ENCODE assay signal across 2 cellular contexts in the genomic region with DNA sequence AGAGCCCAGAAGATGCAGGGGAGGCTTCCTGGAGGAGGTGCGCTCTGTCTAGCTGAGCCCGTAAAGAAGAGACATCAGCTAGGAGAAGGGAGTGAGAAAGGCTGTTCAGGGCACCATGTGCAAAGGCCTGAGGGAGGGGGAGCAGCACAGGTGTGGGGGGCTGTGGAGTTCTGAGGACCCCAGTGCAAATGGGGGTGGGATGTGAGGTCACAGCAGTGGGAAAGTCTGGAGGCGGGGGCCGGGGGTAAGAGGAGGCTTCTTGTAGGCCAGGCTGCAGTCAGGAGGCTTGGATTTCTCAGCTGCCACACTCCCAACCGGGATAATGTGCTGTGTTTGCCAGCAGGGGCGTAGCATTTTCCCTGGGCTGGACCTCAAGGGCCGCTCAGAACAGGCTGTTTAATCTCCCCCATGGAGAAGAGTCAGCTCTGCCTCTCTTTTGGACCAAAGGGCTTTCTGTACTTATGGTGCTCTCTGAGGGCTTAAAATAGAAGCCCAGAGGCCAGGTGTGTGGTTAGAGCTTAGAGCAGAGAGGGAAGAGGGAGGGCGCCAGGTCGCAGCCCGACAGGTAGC.
TF ChIP-seq lines count a peak whose summit lies in the region.

No MANE protein-coding gene starts in this region.

TF ChIP-seq in SK-N-SH, 30 proteins besides CTCF, POLR2A, EP300 and RAD21 (continued from another document):
- TF ChIP-seq, protein P1, sequence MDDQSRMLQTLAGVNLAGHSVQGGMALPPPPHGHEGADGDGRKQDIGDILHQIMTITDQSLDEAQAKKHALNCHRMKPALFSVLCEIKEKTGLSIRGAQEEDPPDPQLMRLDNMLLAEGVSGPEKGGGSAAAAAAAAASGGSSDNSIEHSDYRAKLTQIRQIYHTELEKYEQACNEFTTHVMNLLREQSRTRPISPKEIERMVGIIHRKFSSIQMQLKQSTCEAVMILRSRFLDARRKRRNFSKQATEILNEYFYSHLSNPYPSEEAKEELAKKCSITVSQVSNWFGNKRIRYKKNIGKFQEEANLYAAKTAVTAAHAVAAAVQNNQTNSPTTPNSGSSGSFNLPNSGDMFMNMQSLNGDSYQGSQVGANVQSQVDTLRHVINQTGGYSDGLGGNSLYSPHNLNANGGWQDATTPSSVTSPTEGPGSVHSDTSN (IDR thresholded peaks at IDR 0.05): no peak
- no peak for TF ChIP-seq POLR2AphosphoS5 (IDR thresholded peaks at IDR 0.05; ENCODE audit: low read depth, low read length)
- no peak for TF ChIP-seq NFIC (IDR thresholded peaks at IDR 0.05; ENCODE audit: borderline replicate concordance)
- no peak for TF ChIP-seq TAF1 (IDR thresholded peaks at IDR 0.05; ENCODE audit: borderline replicate concordance, low read depth, low read length)
- TF ChIP-seq RFX5 (IDR thresholded peaks at IDR 0.05; ENCODE audit: low read length): no peak
- TF ChIP-seq EZH2phosphoT487 (IDR thresholded peaks at IDR 0.05; ENCODE audit: borderline replicate concordance, low read depth): no peak
- TF ChIP-seq FOXM1 (IDR thresholded peaks at IDR 0.05; ENCODE audit: low read depth): no peak
- TF ChIP-seq, protein P2, sequence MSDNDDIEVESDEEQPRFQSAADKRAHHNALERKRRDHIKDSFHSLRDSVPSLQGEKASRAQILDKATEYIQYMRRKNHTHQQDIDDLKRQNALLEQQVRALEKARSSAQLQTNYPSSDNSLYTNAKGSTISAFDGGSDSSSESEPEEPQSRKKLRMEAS (IDR thresholded peaks at IDR 0.05; ENCODE audit: low read depth): no peak

TF ChIP-seq in liver, 16 proteins besides CTCF, POLR2A, EP300 and RAD21 (continued from another document):
- TF ChIP-seq SP1 (IDR thresholded peaks at IDR 0.05) (no peak), YY1 (IDR thresholded peaks at IDR 0.05) (no peak), FOXA1 (IDR thresholded peaks at IDR 0.05) (no peak), TAF1 (conservative IDR thresholded peaks at IDR 0.05) (no peak), JUND (IDR thresholded peaks at IDR 0.05) (no peak)
- TF ChIP-seq, protein P3, sequence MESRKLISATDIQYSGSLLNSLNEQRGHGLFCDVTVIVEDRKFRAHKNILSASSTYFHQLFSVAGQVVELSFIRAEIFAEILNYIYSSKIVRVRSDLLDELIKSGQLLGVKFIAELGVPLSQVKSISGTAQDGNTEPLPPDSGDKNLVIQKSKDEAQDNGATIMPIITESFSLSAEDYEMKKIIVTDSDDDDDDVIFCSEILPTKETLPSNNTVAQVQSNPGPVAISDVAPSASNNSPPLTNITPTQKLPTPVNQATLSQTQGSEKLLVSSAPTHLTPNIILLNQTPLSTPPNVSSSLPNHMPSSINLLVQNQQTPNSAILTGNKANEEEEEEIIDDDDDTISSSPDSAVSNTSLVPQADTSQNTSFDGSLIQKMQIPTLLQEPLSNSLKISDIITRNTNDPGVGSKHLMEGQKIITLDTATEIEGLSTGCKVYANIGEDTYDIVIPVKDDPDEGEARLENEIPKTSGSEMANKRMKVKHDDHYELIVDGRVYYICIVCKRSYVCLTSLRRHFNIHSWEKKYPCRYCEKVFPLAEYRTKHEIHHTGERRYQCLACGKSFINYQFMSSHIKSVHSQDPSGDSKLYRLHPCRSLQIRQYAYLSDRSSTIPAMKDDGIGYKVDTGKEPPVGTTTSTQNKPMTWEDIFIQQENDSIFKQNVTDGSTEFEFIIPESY (IDR thresholded peaks at IDR 0.05): no peak
